Comparison of ENCODE assay signal across 29 cellular contexts in the genomic region with DNA sequence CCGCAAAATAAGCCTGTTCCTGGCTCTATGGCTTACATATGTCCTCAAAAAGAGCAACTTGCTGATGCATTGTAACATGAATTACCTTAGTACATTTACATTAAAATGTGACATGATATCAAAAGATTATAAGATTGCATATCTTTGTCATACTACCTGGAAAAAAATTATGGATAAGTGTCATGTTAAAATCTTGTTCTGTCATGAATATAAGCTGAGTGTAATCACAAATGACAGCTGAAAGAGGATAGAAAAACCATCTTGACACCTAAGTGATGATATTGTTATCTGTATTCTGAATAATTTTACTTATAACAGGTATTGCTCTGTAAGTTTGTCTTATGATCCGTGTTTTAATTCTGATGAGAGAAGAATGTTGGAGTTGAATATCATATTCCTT.
A peak's percentile ranks its signal among the peaks of the same experiment; 100 is the strongest.
DNase-seq lines count a peak whose midpoint lies in the region; TF ChIP-seq lines count a peak whose summit lies in the region.
"Had no signal": no experiment of that assay in that cellular context is flagged by ENCODE, and none has a peak within 500 bp of the region (broad histone marks: within the 10 kb centered on the region; RNA-seq: fewer than 3 reads in every experiment).

No MANE protein-coding gene starts in this region.

- H3K4me2 ChIP-seq in neural cell (ENCODE audit: low read length): no peak overlapping the region
- H3K4me2 ChIP-seq: A549; BLaER1; BLaER1 treated with 17β-estradiol and CSF1 and Interleukin-3, amounts not matched to agents 10 nM and 100 nM had no signal

- no peak overlapping the region for H3K9ac ChIP-seq in neural cell (ENCODE audit: low read length)
- H3K9ac ChIP-seq: BLaER1; BLaER1 treated with 17β-estradiol and CSF1 and Interleukin-3, amounts not matched to agents 10 nM and 100 nM had no signal

- TF ChIP-seq RAD21 in neural cell (conservative IDR thresholded peaks at IDR 0.05): peak; percentile 35

- no peaks in the 10 kb centered on the region for H3K27me3 ChIP-seq in neural cell (ENCODE audit: insufficient read depth, low read depth, low read length)
- H3K27me3 ChIP-seq: BE2C; BLaER1; BLaER1 treated with 17β-estradiol and CSF1 and Interleukin-3, amounts not matched to agents 10 nM and 100 nM had no signal

- no peaks in the 10 kb centered on the region for H3K79me2 ChIP-seq in neural cell (replicated peaks; ENCODE audit: insufficient read depth, low read length)

- no peaks in the 10 kb centered on the region for H3K4me1 Mint-ChIP-seq in activated CD4-positive, alpha-beta T cell treated with anti-CD3 and anti-CD28 coated beads, Interleukin-2, amount 10 ng/mL, durations not matched to agents 24 days and 14 days
- H3K4me1 Mint-ChIP-seq: B cell; CD14-positive monocyte; CD4-positive, alpha-beta memory T cell; CD4-positive, CD25-positive, alpha-beta regulatory T cell; CD8-positive, alpha-beta memory T cell had no signal

- peaks cover 4% of the 10 kb centered on the region for H3F3A ChIP-seq in neural cell (ENCODE audit: insufficient read depth, low read length, poor library complexity, severe bottlenecking)

- H3K9me3 ChIP-seq in neural cell (ENCODE audit: low read length): no peaks in the 10 kb centered on the region
- H3K9me3 ChIP-seq: A549, BE2C, BLaER1 had no signal

- no peaks in the 10 kb centered on the region for H4K20me1 ChIP-seq in neural cell (ENCODE audit: insufficient read depth)
- H4K20me1 ChIP-seq: BLaER1; BLaER1 treated with 17β-estradiol and CSF1 and Interleukin-3, amounts not matched to agents 10 nM and 100 nM had no signal

- H3K27ac Mint-ChIP-seq in activated CD4-positive, alpha-beta T cell treated with anti-CD3 and anti-CD28 coated beads, Interleukin-2, amount 10 ng/mL, durations not matched to agents 24 days and 14 days: no peak overlapping the region
- H3K27ac Mint-ChIP-seq: B cell; CD14-positive monocyte; CD4-positive, alpha-beta memory T cell; CD4-positive, alpha-beta T cell; CD4-positive, CD25-positive, alpha-beta regulatory T cell; CD8-positive, alpha-beta memory T cell; CD8-positive, alpha-beta T cell had no signal

- peak; percentile 100 for TF ChIP-seq EP300 in neural cell (conservative IDR thresholded peaks at IDR 0.05; ENCODE audit: poor library complexity, severe bottlenecking)

- no peaks in the 10 kb centered on the region for H3K36me3 Mint-ChIP-seq in activated CD4-positive, alpha-beta T cell treated with anti-CD3 and anti-CD28 coated beads, Interleukin-2, amount 10 ng/mL, durations not matched to agents 24 days and 14 days (ENCODE audit: low read depth)
- H3K36me3 Mint-ChIP-seq: CD14-positive monocyte; CD4-positive, alpha-beta memory T cell; CD4-positive, CD25-positive, alpha-beta regulatory T cell; CD8-positive, alpha-beta memory T cell; CD8-positive, alpha-beta T cell had no signal

- no peaks in the 10 kb centered on the region for H3K9me2 ChIP-seq in neural cell (ENCODE audit: insufficient read depth, low read length)

- no peak overlapping the region for H3K4me3 ChIP-seq in neural cell (ENCODE audit: low read length)
- H3K4me3 ChIP-seq: A549; BLaER1; BLaER1 treated with 17β-estradiol and CSF1 and Interleukin-3, amounts not matched to agents 10 nM and 100 nM had no signal

- no peak overlapping the region for H3K4me3 Mint-ChIP-seq in activated CD4-positive, alpha-beta T cell treated with anti-CD3 and anti-CD28 coated beads, Interleukin-2, amount 10 ng/mL, durations not matched to agents 24 days and 14 days
- H3K4me3 Mint-ChIP-seq: B cell; CD14-positive monocyte; CD4-positive, alpha-beta memory T cell; CD4-positive, alpha-beta T cell; CD4-positive, CD25-positive, alpha-beta regulatory T cell; CD8-positive, alpha-beta memory T cell; CD8-positive, alpha-beta T cell had no signal

- H3K27me3 Mint-ChIP-seq in activated CD4-positive, alpha-beta T cell treated with anti-CD3 and anti-CD28 coated beads, Interleukin-2, amount 10 ng/mL, durations not matched to agents 24 days and 14 days: no peaks in the 10 kb centered on the region
- H3K27me3 Mint-ChIP-seq: B cell; CD4-positive, alpha-beta memory T cell; CD4-positive, alpha-beta T cell; CD4-positive, CD25-positive, alpha-beta regulatory T cell; CD8-positive, alpha-beta memory T cell had no signal

- no peaks in the 10 kb centered on the region for H3K36me3 ChIP-seq in neural cell (ENCODE audit: insufficient read depth, low read length)
- H3K36me3 ChIP-seq: BE2C; BLaER1; BLaER1 treated with 17β-estradiol and CSF1 and Interleukin-3, amounts not matched to agents 10 nM and 100 nM had no signal

- intact Hi-C loops in activated CD4-positive, alpha-beta T cell treated with anti-CD3 and anti-CD28 coated beads, Interleukin-2, amount 10 ng/mL, durations not matched to agents 24 days and 14 days (cut with micrococcal nuclease): no loop called here

- TF ChIP-seq CTCF in neural cell (IDR thresholded peaks at IDR 0.05; ENCODE audit: poor library complexity, severe bottlenecking): no peak

- H2AFZ ChIP-seq in neural cell (ENCODE audit: low read depth, low read length): no peak overlapping the region

- H3K9me3 Mint-ChIP-seq in activated CD4-positive, alpha-beta T cell treated with anti-CD3 and anti-CD28 coated beads, Interleukin-2, amount 10 ng/mL, durations not matched to agents 24 days and 14 days: no peaks in the 10 kb centered on the region
- H3K9me3 Mint-ChIP-seq: CD4-positive, alpha-beta T cell; CD8-positive, alpha-beta T cell had no signal

- H3K27ac ChIP-seq in neural cell (ENCODE audit: low read length): peak overlapping the region; percentile 47
- H3K27ac ChIP-seq: 22Rv1; A549; BLaER1; BLaER1 treated with 17β-estradiol and CSF1 and Interleukin-3, amounts not matched to agents 10 nM and 100 nM; C4-2B had no signal

- DNase-seq in activated CD4-positive, alpha-beta T cell treated with anti-CD3 and anti-CD28 coated beads, Interleukin-2, amount 10 ng/mL, durations not matched to agents 24 days and 14 days: no peak
- DNase-seq: 8988T; ACHN; AML-193; BE2C; C1 segment of cervical spinal cord; Caco-2; Calu3; CD4-positive, alpha-beta memory T cell; CD4-positive, alpha-beta T cell; CD4-positive, CD25-positive, alpha-beta regulatory T cell; CD8-positive, alpha-beta memory T cell; CD8-positive, alpha-beta T cell; COR-L47; DMS 273 treated with DMSO at 0.1 percent for 48 hours; DMS153; DMS53; DMS79; DMS79 treated with DMSO at 0.1 percent for 48 hours; DND-41; EL had no signal

TF ChIP-seq in neural cell, 6 proteins besides CTCF, POLR2A, EP300 and RAD21:
- no peak for TF ChIP-seq EZH2 (IDR thresholded peaks at IDR 0.05; ENCODE audit: borderline replicate concordance, insufficient read depth, low read length, poor library complexity, severe bottlenecking)
- TF ChIP-seq TAF1 (IDR thresholded peaks at IDR 0.05; ENCODE audit: low read depth): no peak
- TF ChIP-seq POLR2AphosphoS5 (IDR thresholded peaks at IDR 0.05): peak; percentile 89
- TF ChIP-seq, protein P1, sequence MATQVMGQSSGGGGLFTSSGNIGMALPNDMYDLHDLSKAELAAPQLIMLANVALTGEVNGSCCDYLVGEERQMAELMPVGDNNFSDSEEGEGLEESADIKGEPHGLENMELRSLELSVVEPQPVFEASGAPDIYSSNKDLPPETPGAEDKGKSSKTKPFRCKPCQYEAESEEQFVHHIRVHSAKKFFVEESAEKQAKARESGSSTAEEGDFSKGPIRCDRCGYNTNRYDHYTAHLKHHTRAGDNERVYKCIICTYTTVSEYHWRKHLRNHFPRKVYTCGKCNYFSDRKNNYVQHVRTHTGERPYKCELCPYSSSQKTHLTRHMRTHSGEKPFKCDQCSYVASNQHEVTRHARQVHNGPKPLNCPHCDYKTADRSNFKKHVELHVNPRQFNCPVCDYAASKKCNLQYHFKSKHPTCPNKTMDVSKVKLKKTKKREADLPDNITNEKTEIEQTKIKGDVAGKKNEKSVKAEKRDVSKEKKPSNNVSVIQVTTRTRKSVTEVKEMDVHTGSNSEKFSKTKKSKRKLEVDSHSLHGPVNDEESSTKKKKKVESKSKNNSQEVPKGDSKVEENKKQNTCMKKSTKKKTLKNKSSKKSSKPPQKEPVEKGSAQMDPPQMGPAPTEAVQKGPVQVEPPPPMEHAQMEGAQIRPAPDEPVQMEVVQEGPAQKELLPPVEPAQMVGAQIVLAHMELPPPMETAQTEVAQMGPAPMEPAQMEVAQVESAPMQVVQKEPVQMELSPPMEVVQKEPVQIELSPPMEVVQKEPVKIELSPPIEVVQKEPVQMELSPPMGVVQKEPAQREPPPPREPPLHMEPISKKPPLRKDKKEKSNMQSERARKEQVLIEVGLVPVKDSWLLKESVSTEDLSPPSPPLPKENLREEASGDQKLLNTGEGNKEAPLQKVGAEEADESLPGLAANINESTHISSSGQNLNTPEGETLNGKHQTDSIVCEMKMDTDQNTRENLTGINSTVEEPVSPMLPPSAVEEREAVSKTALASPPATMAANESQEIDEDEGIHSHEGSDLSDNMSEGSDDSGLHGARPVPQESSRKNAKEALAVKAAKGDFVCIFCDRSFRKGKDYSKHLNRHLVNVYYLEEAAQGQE (IDR thresholded peaks at IDR 0.05; ENCODE audit: borderline replicate concordance): peak; percentile 77
TF ChIP-seq in neural cell: peak in this region for 2.
